Comparison of ENCODE assay signal across 15 cellular contexts in genomic region chr16:85374571-85374872, GRCh38.
"Had no signal": no experiment of that assay in that cellular context is flagged by ENCODE, and none has a peak within 500 bp of the region (broad histone marks: within the 10 kb centered on the region; RNA-seq: fewer than 3 reads in every experiment).

No MANE protein-coding gene starts in this region.

- H3K4me3 Mint-ChIP-seq: activated naive CD8-positive, alpha-beta T cell treated with anti-CD3 and anti-CD28 coated beads, Interleukin-2, amount 50 U/mL, for 24 hours; stimulated activated naive CD8-positive, alpha-beta T cell treated with anti-CD3 and anti-CD28 coated beads, Interleukin-15, Interleukin-2, amounts not matched to agents 100 ng/mL and 50 ng/mL, for 24 hours had no signal

- DNase-seq: activated CD4-positive, alpha-beta T cell treated with anti-CD3 and anti-CD28 coated beads, Interleukin-2, amount 50 U/mL, for 4 hours; activated CD4-positive, CD25-positive, alpha-beta regulatory T cell treated with anti-CD3 and anti-CD28 coated beads, Interleukin-2, amount 50 U/mL, for 72 hours; activated naive CD4-positive, alpha-beta T cell; activated naive CD8-positive, alpha-beta T cell treated with anti-CD3 and anti-CD28 coated beads, Interleukin-2, amount 50 U/mL, for 24 hours; activated T-cell treated with anti-CD3 and anti-CD28 coated beads for 4 hours; heart right ventricle; left colon; lower lobe of right lung; midbrain; spleen; T-helper 9 cell had no signal

- H3K27me3 ChIP-seq: gastroesophageal sphincter, heart right ventricle, pancreas had no signal

- H3K36me3 ChIP-seq: gastroesophageal sphincter, heart right ventricle, lower lobe of right lung, pancreas, spleen had no signal

- H3K4me3 ChIP-seq: gastroesophageal sphincter, heart right ventricle, lower lobe of right lung, pancreas, spleen had no signal

- H3K27ac ChIP-seq: heart right ventricle, lower lobe of right lung, pancreas, spleen had no signal

- ATAC-seq: activated naive CD8-positive, alpha-beta T cell treated with anti-CD3 and anti-CD28 coated beads, Interleukin-2, amount 50 U/mL, for 24 hours; gastroesophageal sphincter; heart right ventricle; left colon; lower lobe of right lung; pancreas; sciatic nerve had no signal

- H3K27ac Mint-ChIP-seq: activated naive CD8-positive, alpha-beta T cell treated with anti-CD3 and anti-CD28 coated beads, Interleukin-2, amount 50 U/mL, for 24 hours; stimulated activated naive CD8-positive, alpha-beta T cell treated with anti-CD3 and anti-CD28 coated beads, Interleukin-15, Interleukin-2, amounts not matched to agents 100 ng/mL and 50 ng/mL, for 24 hours had no signal

- H3K9me3 Mint-ChIP-seq: activated naive CD8-positive, alpha-beta T cell treated with anti-CD3 and anti-CD28 coated beads, Interleukin-2, amount 50 U/mL, for 24 hours; stimulated activated naive CD8-positive, alpha-beta T cell treated with anti-CD3 and anti-CD28 coated beads, Interleukin-15, Interleukin-2, amounts not matched to agents 100 ng/mL and 50 ng/mL, for 24 hours had no signal

- H3K27me3 Mint-ChIP-seq: stimulated activated naive CD8-positive, alpha-beta T cell treated with anti-CD3 and anti-CD28 coated beads, Interleukin-15, Interleukin-2, amounts not matched to agents 100 ng/mL and 50 ng/mL, for 24 hours had no signal
